ENCODE assay signal across 5 cellular contexts in the genomic region with DNA sequence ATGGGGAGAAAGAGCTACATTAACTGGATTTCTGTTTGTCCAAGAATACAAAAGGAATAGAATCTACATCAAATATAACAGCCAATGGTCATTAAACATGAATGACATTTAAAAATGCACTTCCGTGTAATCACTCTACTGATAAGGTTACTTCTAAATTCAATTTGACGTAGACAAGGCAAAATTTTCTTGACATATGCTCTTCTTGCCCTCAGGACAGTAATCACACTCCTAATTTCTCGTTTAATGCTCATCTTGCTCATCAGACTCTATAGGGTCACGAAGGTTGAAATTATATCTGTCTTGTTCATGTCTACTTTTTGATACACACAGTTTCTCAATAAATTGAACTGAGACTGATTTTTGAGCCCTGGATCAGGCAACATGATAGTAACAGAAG.
"Had no signal": no experiment of that assay in that cellular context is flagged by ENCODE, and none has a peak within 500 bp of the region (broad histone marks: within the 10 kb centered on the region; RNA-seq: fewer than 3 reads in every experiment).

No MANE protein-coding gene starts in this region.

- H3K4me3 ChIP-seq: GM23338, K562 had no signal

- H3K4me2 ChIP-seq: GM23338 had no signal

- DNase-seq: H9, HCEC 1CT, IMR-90 had no signal

- H2AFZ ChIP-seq: GM23338 had no signal
